1 cellular context compared by ENCODE assay signal in the genomic region with DNA sequence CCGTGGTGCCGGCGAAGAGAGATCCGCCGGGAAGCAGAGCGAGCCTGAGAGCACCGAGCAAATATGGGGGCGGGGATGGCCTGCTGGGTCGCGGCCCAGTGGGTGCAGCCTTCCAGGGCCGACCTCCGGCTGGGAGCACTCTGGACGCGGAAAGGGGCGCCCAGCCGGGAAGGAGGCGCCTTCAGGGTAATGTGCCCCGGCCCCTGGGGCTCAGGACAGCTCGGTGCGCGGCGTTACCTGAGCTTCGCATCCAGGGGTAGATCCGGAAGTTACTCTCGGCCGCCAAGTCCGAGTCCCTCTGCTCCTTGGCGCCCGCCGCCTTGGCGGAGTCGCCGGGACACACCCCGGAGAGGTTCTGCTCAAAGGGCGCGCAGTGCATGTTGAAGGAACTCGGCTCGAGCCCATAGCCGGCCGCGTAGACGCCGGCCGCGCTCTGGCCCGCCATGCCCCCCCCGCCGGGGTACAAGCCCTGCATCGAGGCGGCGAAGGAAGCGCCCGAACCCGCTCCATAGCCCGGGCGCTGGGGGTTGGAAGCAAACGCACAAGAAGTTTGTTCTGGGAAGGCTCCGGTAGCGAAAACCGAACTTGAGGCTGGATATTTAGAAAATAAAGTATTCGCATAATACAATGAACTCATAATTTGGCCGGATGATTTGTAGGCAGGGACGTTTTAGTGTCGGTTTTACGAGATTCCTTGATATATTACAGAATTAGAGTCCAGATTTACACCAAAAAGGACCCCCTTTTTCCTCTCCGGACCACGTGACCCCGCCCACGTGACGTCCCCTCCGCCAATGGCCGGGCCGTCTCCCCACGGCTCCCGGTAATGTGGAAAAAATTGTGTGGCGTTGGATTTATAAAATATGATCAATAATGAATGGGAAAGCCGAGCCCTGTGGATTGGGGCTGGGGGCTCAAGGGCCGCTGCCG.
TF ChIP-seq lines count a peak whose summit lies in the region.

A gene (minus strand): TSS at position 736 of the 930 bp plus-strand sequence. CDS start 99 bp downstream, at position 637.

TF ChIP-seq in K562, 482 proteins besides CTCF, POLR2A, EP300 and RAD21 (continued from another document and continues in another):
- TF ChIP-seq, protein P1, sequence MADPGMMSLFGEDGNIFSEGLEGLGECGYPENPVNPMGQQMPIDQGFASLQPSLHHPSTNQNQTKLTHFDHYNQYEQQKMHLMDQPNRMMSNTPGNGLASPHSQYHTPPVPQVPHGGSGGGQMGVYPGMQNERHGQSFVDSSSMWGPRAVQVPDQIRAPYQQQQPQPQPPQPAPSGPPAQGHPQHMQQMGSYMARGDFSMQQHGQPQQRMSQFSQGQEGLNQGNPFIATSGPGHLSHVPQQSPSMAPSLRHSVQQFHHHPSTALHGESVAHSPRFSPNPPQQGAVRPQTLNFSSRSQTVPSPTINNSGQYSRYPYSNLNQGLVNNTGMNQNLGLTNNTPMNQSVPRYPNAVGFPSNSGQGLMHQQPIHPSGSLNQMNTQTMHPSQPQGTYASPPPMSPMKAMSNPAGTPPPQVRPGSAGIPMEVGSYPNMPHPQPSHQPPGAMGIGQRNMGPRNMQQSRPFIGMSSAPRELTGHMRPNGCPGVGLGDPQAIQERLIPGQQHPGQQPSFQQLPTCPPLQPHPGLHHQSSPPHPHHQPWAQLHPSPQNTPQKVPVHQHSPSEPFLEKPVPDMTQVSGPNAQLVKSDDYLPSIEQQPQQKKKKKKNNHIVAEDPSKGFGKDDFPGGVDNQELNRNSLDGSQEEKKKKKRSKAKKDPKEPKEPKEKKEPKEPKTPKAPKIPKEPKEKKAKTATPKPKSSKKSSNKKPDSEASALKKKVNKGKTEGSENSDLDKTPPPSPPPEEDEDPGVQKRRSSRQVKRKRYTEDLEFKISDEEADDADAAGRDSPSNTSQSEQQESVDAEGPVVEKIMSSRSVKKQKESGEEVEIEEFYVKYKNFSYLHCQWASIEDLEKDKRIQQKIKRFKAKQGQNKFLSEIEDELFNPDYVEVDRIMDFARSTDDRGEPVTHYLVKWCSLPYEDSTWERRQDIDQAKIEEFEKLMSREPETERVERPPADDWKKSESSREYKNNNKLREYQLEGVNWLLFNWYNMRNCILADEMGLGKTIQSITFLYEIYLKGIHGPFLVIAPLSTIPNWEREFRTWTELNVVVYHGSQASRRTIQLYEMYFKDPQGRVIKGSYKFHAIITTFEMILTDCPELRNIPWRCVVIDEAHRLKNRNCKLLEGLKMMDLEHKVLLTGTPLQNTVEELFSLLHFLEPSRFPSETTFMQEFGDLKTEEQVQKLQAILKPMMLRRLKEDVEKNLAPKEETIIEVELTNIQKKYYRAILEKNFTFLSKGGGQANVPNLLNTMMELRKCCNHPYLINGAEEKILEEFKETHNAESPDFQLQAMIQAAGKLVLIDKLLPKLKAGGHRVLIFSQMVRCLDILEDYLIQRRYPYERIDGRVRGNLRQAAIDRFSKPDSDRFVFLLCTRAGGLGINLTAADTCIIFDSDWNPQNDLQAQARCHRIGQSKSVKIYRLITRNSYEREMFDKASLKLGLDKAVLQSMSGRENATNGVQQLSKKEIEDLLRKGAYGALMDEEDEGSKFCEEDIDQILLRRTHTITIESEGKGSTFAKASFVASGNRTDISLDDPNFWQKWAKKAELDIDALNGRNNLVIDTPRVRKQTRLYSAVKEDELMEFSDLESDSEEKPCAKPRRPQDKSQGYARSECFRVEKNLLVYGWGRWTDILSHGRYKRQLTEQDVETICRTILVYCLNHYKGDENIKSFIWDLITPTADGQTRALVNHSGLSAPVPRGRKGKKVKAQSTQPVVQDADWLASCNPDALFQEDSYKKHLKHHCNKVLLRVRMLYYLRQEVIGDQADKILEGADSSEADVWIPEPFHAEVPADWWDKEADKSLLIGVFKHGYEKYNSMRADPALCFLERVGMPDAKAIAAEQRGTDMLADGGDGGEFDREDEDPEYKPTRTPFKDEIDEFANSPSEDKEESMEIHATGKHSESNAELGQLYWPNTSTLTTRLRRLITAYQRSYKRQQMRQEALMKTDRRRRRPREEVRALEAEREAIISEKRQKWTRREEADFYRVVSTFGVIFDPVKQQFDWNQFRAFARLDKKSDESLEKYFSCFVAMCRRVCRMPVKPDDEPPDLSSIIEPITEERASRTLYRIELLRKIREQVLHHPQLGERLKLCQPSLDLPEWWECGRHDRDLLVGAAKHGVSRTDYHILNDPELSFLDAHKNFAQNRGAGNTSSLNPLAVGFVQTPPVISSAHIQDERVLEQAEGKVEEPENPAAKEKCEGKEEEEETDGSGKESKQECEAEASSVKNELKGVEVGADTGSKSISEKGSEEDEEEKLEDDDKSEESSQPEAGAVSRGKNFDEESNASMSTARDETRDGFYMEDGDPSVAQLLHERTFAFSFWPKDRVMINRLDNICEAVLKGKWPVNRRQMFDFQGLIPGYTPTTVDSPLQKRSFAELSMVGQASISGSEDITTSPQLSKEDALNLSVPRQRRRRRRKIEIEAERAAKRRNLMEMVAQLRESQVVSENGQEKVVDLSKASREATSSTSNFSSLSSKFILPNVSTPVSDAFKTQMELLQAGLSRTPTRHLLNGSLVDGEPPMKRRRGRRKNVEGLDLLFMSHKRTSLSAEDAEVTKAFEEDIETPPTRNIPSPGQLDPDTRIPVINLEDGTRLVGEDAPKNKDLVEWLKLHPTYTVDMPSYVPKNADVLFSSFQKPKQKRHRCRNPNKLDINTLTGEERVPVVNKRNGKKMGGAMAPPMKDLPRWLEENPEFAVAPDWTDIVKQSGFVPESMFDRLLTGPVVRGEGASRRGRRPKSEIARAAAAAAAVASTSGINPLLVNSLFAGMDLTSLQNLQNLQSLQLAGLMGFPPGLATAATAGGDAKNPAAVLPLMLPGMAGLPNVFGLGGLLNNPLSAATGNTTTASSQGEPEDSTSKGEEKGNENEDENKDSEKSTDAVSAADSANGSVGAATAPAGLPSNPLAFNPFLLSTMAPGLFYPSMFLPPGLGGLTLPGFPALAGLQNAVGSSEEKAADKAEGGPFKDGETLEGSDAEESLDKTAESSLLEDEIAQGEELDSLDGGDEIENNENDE (IDR thresholded peaks at IDR 0.05; ENCODE audit: low read depth, low read length) = no peak
- TF ChIP-seq FIP1L1 (IDR thresholded peaks at IDR 0.05; ENCODE audit: low read depth, low read length, poor library complexity, severe bottlenecking) = peak; percentile 72
- TF ChIP-seq, protein P2, sequence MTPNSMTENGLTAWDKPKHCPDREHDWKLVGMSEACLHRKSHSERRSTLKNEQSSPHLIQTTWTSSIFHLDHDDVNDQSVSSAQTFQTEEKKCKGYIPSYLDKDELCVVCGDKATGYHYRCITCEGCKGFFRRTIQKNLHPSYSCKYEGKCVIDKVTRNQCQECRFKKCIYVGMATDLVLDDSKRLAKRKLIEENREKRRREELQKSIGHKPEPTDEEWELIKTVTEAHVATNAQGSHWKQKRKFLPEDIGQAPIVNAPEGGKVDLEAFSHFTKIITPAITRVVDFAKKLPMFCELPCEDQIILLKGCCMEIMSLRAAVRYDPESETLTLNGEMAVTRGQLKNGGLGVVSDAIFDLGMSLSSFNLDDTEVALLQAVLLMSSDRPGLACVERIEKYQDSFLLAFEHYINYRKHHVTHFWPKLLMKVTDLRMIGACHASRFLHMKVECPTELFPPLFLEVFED (CRISPR knock-in tag; conservative IDR thresholded peaks at IDR 0.05) = no peak
- TF ChIP-seq ZNF224 (CRISPR knock-in tag; IDR thresholded peaks at IDR 0.05) = no peak
- TF ChIP-seq CCAR2 (IDR thresholded peaks at IDR 0.05; ENCODE audit: low read depth, low read length) = no peak
- no peak for TF ChIP-seq SMARCC2 (IDR thresholded peaks at IDR 0.05; ENCODE audit: low read depth)
- TF ChIP-seq, protein P3, sequence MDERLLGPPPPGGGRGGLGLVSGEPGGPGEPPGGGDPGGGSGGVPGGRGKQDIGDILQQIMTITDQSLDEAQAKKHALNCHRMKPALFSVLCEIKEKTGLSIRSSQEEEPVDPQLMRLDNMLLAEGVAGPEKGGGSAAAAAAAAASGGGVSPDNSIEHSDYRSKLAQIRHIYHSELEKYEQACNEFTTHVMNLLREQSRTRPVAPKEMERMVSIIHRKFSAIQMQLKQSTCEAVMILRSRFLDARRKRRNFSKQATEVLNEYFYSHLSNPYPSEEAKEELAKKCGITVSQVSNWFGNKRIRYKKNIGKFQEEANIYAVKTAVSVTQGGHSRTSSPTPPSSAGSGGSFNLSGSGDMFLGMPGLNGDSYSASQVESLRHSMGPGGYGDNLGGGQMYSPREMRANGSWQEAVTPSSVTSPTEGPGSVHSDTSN (CRISPR knock-in tag; IDR thresholded peaks at IDR 0.05; ENCODE audit: low read depth) = no peak
- TF ChIP-seq, protein P3 (tag; conservative IDR thresholded peaks at IDR 0.05; ENCODE audit: low read depth) = no peak
- no peak for TF ChIP-seq NR4A1 (CRISPR knock-in tag; IDR thresholded peaks at IDR 0.05)
- no peak for TF ChIP-seq NR4A1 (tag; IDR thresholded peaks at IDR 0.05)
- no peak for TF ChIP-seq ILK (tag; IDR thresholded peaks at IDR 0.05; ENCODE audit: borderline replicate concordance, low read depth)
- TF ChIP-seq HDAC8 (tag; IDR thresholded peaks at IDR 0.05) = no peak
- no peak for TF ChIP-seq THRAP3 (IDR thresholded peaks at IDR 0.05; ENCODE audit: borderline replicate concordance)
- TF ChIP-seq TRIM24 (IDR thresholded peaks at IDR 0.05) = no peak
- no peak for TF ChIP-seq HSF4 (CRISPR knock-in tag; IDR thresholded peaks at IDR 0.05; ENCODE audit: borderline replicate concordance)
- no peak for TF ChIP-seq SMARCB1 (IDR thresholded peaks at IDR 0.05; ENCODE audit: insufficient read length, low read depth)
- no peak for TF ChIP-seq FOXJ3 (CRISPR knock-in tag; IDR thresholded peaks at IDR 0.05)
- TF ChIP-seq HCFC1 (IDR thresholded peaks at IDR 0.05; ENCODE audit: low read depth, low read length) = no peak
- TF ChIP-seq MCM2 (IDR thresholded peaks at IDR 0.05; ENCODE audit: low read depth) = no peak
- peak; percentile 31 for TF ChIP-seq CCNT2 (IDR thresholded peaks at IDR 0.05; ENCODE audit: borderline replicate concordance, extremely low read depth, insufficient read length, low read depth, low read length)
- TF ChIP-seq ZBTB1 (CRISPR knock-in tag; IDR thresholded peaks at IDR 0.05; ENCODE audit: borderline replicate concordance, low read depth) = no peak
- TF ChIP-seq FOXK2 (conservative IDR thresholded peaks at IDR 0.05 in 1 of 2, IDR thresholded peaks at IDR 0.05 in 1 of 2; ENCODE audit: low read depth in 2 of 2) = no peak
- no peak for TF ChIP-seq CAMTA2 (CRISPR knock-in tag; conservative IDR thresholded peaks at IDR 0.05)
- no peak for TF ChIP-seq NR1H2 (CRISPR knock-in tag; IDR thresholded peaks at IDR 0.05)
- no peak for TF ChIP-seq ZNF445 (CRISPR knock-in tag; IDR thresholded peaks at IDR 0.05; ENCODE audit: low read depth)
- no peak for TF ChIP-seq ZNF77 (CRISPR knock-in tag; IDR thresholded peaks at IDR 0.05)
- TF ChIP-seq, protein P4, sequence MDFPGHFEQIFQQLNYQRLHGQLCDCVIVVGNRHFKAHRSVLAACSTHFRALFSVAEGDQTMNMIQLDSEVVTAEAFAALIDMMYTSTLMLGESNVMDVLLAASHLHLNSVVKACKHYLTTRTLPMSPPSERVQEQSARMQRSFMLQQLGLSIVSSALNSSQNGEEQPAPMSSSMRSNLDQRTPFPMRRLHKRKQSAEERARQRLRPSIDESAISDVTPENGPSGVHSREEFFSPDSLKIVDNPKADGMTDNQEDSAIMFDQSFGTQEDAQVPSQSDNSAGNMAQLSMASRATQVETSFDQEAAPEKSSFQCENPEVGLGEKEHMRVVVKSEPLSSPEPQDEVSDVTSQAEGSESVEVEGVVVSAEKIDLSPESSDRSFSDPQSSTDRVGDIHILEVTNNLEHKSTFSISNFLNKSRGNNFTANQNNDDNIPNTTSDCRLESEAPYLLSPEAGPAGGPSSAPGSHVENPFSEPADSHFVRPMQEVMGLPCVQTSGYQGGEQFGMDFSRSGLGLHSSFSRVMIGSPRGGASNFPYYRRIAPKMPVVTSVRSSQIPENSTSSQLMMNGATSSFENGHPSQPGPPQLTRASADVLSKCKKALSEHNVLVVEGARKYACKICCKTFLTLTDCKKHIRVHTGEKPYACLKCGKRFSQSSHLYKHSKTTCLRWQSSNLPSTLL (IDR thresholded peaks at IDR 0.05) = no peak
- no peak for TF ChIP-seq GTF2F1 (IDR thresholded peaks at IDR 0.05; ENCODE audit: low read depth, low read length)
- no peak for TF ChIP-seq ZNF124 (CRISPR knock-in tag; IDR thresholded peaks at IDR 0.05)
- TF ChIP-seq MTF1 (CRISPR knock-in tag; IDR thresholded peaks at IDR 0.05; ENCODE audit: borderline replicate concordance) = no peak
- TF ChIP-seq ZNF436 (CRISPR knock-in tag; IDR thresholded peaks at IDR 0.05) = no peak
- no peak for TF ChIP-seq EHMT2 (IDR thresholded peaks at IDR 0.05)
- no peak for TF ChIP-seq NFE2 (IDR thresholded peaks at IDR 0.05; ENCODE audit: low read depth)
- no peak for TF ChIP-seq SMARCA5 (IDR thresholded peaks at IDR 0.05)
- no peak for TF ChIP-seq XRCC5 (IDR thresholded peaks at IDR 0.05; ENCODE audit: low read depth, low read length)
- no peak for TF ChIP-seq KDM2B (CRISPR knock-in tag; IDR thresholded peaks at IDR 0.05)
- TF ChIP-seq, protein P5, sequence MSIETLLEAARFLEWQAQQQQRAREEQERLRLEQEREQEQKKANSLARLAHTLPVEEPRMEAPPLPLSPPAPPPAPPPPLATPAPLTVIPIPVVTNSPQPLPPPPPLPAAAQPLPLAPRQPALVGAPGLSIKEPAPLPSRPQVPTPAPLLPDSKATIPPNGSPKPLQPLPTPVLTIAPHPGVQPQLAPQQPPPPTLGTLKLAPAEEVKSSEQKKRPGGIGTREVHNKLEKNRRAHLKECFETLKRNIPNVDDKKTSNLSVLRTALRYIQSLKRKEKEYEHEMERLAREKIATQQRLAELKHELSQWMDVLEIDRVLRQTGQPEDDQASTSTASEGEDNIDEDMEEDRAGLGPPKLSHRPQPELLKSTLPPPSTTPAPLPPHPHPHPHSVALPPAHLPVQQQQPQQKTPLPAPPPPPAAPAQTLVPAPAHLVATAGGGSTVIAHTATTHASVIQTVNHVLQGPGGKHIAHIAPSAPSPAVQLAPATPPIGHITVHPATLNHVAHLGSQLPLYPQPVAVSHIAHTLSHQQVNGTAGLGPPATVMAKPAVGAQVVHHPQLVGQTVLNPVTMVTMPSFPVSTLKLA (conservative IDR thresholded peaks at IDR 0.05) = peak; percentile 69 to 83
- TF ChIP-seq ELF2 (CRISPR knock-in tag; IDR thresholded peaks at IDR 0.05) = no peak
